ENCODE assay signal across 10 cellular contexts in genomic region chr2:222707689-222708273, GRCh38. TPM values are rescaled to one million over a fixed set of nuclear protein-coding genes. Genes with fewer than 3 reads are reported as not detected.
DNase-seq lines count a peak whose midpoint lies in the region; ATAC-seq, FAIRE-seq and TF ChIP-seq lines count a peak whose summit lies in the region.
"Had no signal": no experiment of that assay in that cellular context is flagged by ENCODE, and none has a peak within 500 bp of the region (broad histone marks: within the 10 kb centered on the region; RNA-seq: fewer than 3 reads in every experiment).

No MANE protein-coding gene starts in this region.

- TF ChIP-seq CTCF in endothelial cell of umbilical vein (IDR thresholded peaks at IDR 0.05; ENCODE audit: extremely low read depth in 1 of 2, insufficient read depth in 1 of 2, low read depth in 1 of 2, low read length in 2 of 2) (no peak), ascending aorta (IDR thresholded peaks at IDR 0.05) (no peak)

- H3K27me3 Mint-ChIP-seq in activated T-cell treated with anti-CD3 and anti-CD28 coated beads, Interleukin-2, amount 50 U/mL, for 72 hours (ENCODE audit: low read depth), result peaks cover 27% of the 10 kb centered on the region
- H3K27me3 Mint-ChIP-seq in stimulated activated naive CD8-positive, alpha-beta T cell treated with anti-CD3 and anti-CD28 coated beads, Interleukin-15, amount 100 ng/mL, for 72 hours, result peaks cover 34% of the 10 kb centered on the region

- H3K4me1 ChIP-seq in endothelial cell of umbilical vein (ENCODE audit: control insufficient read depth, extremely low read depth, insufficient read depth, low read length), result peaks cover 32% of the 10 kb centered on the region
- peaks cover 0 to 30% of the 10 kb centered on the region in 2 donors for H3K4me1 ChIP-seq in ascending aorta

- peak; percentile 34 to 39 for DNase-seq in activated T-cell treated with anti-CD3 and anti-CD28 coated beads, Interleukin-2, amount 50 U/mL, for 72 hours
- DNase-seq in activated T-cell treated with anti-CD3 and anti-CD28 coated beads for 4 hours (no peak), LHCN-M2 (ENCODE audit: low read depth) (peak; percentile 65), endothelial cell of umbilical vein (ENCODE audit: low read depth, low spot score) (peak; percentile 32), NCI-H146 treated with DMSO at 0.1 percent for 48 hours (lab: John Stamatoyannopoulos, UW; ENCODE audit: unreplicated experiment) (no peak), ascending aorta (ENCODE audit: low spot score in 2 of 2) (no peak)
- DNase-seq in stimulated activated naive CD8-positive, alpha-beta T cell treated with anti-CD3 and anti-CD28 coated beads, Interleukin-15, amount 100 ng/mL, for 72 hours, result peak in 1 of 2 donors; percentile 20

- no peaks in the 10 kb centered on the region for H3K9me3 ChIP-seq in endothelial cell of umbilical vein (replicated peaks; ENCODE audit: control insufficient read depth, insufficient read depth, low read length)
- no peaks in the 10 kb centered on the region for H3K9me3 ChIP-seq in ascending aorta

- peaks cover 24% of the 10 kb centered on the region for H3K4me1 Mint-ChIP-seq in activated T-cell treated with anti-CD3 and anti-CD28 coated beads, Interleukin-2, amount 50 U/mL, for 72 hours (ENCODE audit: low read depth)
- peaks cover 18% of the 10 kb centered on the region for H3K4me1 Mint-ChIP-seq in stimulated activated naive CD8-positive, alpha-beta T cell treated with anti-CD3 and anti-CD28 coated beads, Interleukin-15, amount 100 ng/mL, for 72 hours

- H3K9me3 Mint-ChIP-seq in activated T-cell treated with anti-CD3 and anti-CD28 coated beads, Interleukin-2, amount 50 U/mL, for 72 hours, result no peaks in the 10 kb centered on the region
- no peaks in the 10 kb centered on the region for H3K9me3 Mint-ChIP-seq in stimulated activated naive CD8-positive, alpha-beta T cell treated with anti-CD3 and anti-CD28 coated beads, Interleukin-15, amount 100 ng/mL, for 72 hours

- H3K79me2 ChIP-seq in endothelial cell of umbilical vein (ENCODE audit: control insufficient read depth, insufficient read depth, low read length), result no peaks in the 10 kb centered on the region

- H3K36me3 ChIP-seq in endothelial cell of umbilical vein (ENCODE audit: control insufficient read depth in 2 of 2, extremely low read depth in 1 of 2, insufficient read depth in 2 of 2, low read length in 2 of 2), result no peaks in the 10 kb centered on the region
- no peaks in the 10 kb centered on the region for H3K36me3 ChIP-seq in ascending aorta

- H2AFZ ChIP-seq in endothelial cell of umbilical vein (ENCODE audit: low read depth, low read length), result peak overlapping the region; percentile 33

- H3K27me3 ChIP-seq in endothelial cell of umbilical vein (ENCODE audit: control insufficient read depth in 2 of 2, insufficient read depth in 2 of 2, low read length in 2 of 2) (no peaks in the 10 kb centered on the region), ascending aorta (no peaks in the 10 kb centered on the region)

- peak; percentile 48 for FAIRE-seq in endothelial cell of umbilical vein (lab: Jason Lieb, UNC)

- peak overlapping the region in 1 of 2 donors; percentile 6 for H3K4me3 Mint-ChIP-seq in activated T-cell treated with anti-CD3 and anti-CD28 coated beads, Interleukin-2, amount 50 U/mL, for 72 hours
- H3K4me3 Mint-ChIP-seq in stimulated activated naive CD8-positive, alpha-beta T cell treated with anti-CD3 and anti-CD28 coated beads, Interleukin-15, amount 100 ng/mL, for 72 hours, result no peak overlapping the region
- H3K4me3 Mint-ChIP-seq: activated naive CD8-positive, alpha-beta T cell had no signal

- no peak for TF ChIP-seq POLR2A in endothelial cell of umbilical vein (IDR thresholded peaks at IDR 0.05; ENCODE audit: low read depth, low read length)

- no peaks in the 10 kb centered on the region for H4K20me1 ChIP-seq in endothelial cell of umbilical vein (replicated peaks; ENCODE audit: control insufficient read depth, extremely low read depth, insufficient read depth, low read length)

- peak overlapping the region; percentile 6 for H3K4me2 ChIP-seq in endothelial cell of umbilical vein (ENCODE audit: insufficient read depth, low read length)

- H3K27ac ChIP-seq in endothelial cell of umbilical vein (ENCODE audit: insufficient read depth, low read depth, low read length) (peak overlapping the region; percentile 91), ascending aorta (peak overlapping the region in 1 of 2 donors; percentile 45)

- H3K4me3 ChIP-seq in endothelial cell of umbilical vein (replicated peaks in 1 of 3; ENCODE audit: insufficient read depth in 1 of 3, low read depth in 1 of 3, low read length in 3 of 3) (no peak overlapping the region), ascending aorta (peak overlapping the region in 1 of 2 donors; percentile 5)

- ATAC-seq in activated T-cell treated with anti-CD3 and anti-CD28 coated beads, Interleukin-2, amount 50 U/mL, for 72 hours (replicated peaks in 1 of 2), result peak; percentile 95 to 97
- peak; percentile 90 for ATAC-seq in stimulated activated naive CD8-positive, alpha-beta T cell treated with anti-CD3 and anti-CD28 coated beads, Interleukin-15, amount 100 ng/mL, for 72 hours
- no peak for ATAC-seq in HG03095 (IDR thresholded peaks at IDR 0.05; ENCODE audit: unreplicated experiment)

- H3K36me3 Mint-ChIP-seq in activated T-cell treated with anti-CD3 and anti-CD28 coated beads, Interleukin-2, amount 50 U/mL, for 72 hours (ENCODE audit: insufficient read depth in 2 of 2), result no peaks in the 10 kb centered on the region
- H3K36me3 Mint-ChIP-seq: activated naive CD8-positive, alpha-beta T cell had no signal

- intact Hi-C loops in endothelial cell of umbilical vein (cut with micrococcal nuclease) (loop anchor here (1.0 to 10.0 kb wide), 6 partner anchors 13 to 987 kb away; no protein-coding TSS in a partner anchor), ascending aorta (cut with DNase I) (loop anchor here (1.0 to 5.0 kb wide), 4 partner anchors 17 to 197 kb away; partner anchors contain the start of gene ACSL3)

- BruUV-seq in endothelial cell of umbilical vein (replicated peaks; lab: Mats Ljungman, UMichigan), result no TSS peak

- dilution Hi-C loops in endothelial cell of umbilical vein (cut with MboI; ENCODE audit: extremely low pct_ligation_motif_present, low sequenced_read_pairs), result no loop called here

- H3K9ac ChIP-seq in endothelial cell of umbilical vein (replicated peaks; ENCODE audit: extremely low read depth, insufficient read depth, low read length), result no peak overlapping the region

- no peak overlapping the region for H3K27ac Mint-ChIP-seq in activated T-cell treated with anti-CD3 and anti-CD28 coated beads, Interleukin-2, amount 50 U/mL, for 72 hours
- H3K27ac Mint-ChIP-seq in stimulated activated naive CD8-positive, alpha-beta T cell treated with anti-CD3 and anti-CD28 coated beads, Interleukin-15, amount 100 ng/mL, for 72 hours, result no peak overlapping the region
- H3K27ac Mint-ChIP-seq: activated naive CD8-positive, alpha-beta T cell had no signal

- CTCF ChIA-PET in endothelial cell of umbilical vein (lab: Charles Lee), result interaction anchor here (0.7 to 8.9 kb wide), 31 partner anchors 9 to 390 kb away, joined by 3 to 195 read pairs (median 4); partner anchors contain the start of gene ACSL3

- POLR2A ChIA-PET in endothelial cell of umbilical vein (lab: Charles Lee), result no interaction called here

- no peaks in the 10 kb centered on the region for H3K9me1 ChIP-seq in endothelial cell of umbilical vein (replicated peaks; ENCODE audit: control insufficient read depth, extremely low read depth, insufficient read depth, low read length)

TF ChIP-seq in endothelial cell of umbilical vein, 7 proteins besides CTCF, POLR2A, EP300 and RAD21:
- peak; percentile 33 for TF ChIP-seq JUN (IDR thresholded peaks at IDR 0.05; ENCODE audit: borderline replicate concordance, insufficient read depth, insufficient read length, low read depth)
- no peak for TF ChIP-seq EZH2 (IDR thresholded peaks at IDR 0.05; ENCODE audit: borderline replicate concordance, low read depth, low read length, severe bottlenecking)
- TF ChIP-seq FOS (IDR thresholded peaks at IDR 0.05; ENCODE audit: borderline replicate concordance, insufficient read depth, low read length), result peak; percentile 84
- TF ChIP-seq POLR2AphosphoS5 (IDR thresholded peaks at IDR 0.05; ENCODE audit: insufficient read depth, low read depth, low read length), result no peak
TF ChIP-seq in endothelial cell of umbilical vein: peak in this region for 2.

RNA-seq across cellular contexts. Expression of gene MOGAT1, which starts 36.3 kb away (rescaled TPM):
- total RNA-seq in activated T-cell treated with anti-CD3 and anti-CD28 coated beads, Interleukin-2, amount 50 U/mL, for 72 hours, result not detected
- not detected in 2 replicates for total RNA-seq in LHCN-M2 (2014; rRNA removed)
- not detected for polyA plus RNA-seq in LHCN-M2 (2012)
- not detected in 2 replicates for total RNA-seq in endothelial cell of umbilical vein
- polyA plus RNA-seq in endothelial cell of umbilical vein, result not detected in 2 replicates
- not detected in 2 replicates for polyA plus RNA-seq in endothelial cell of umbilical vein (2011; cell fraction: cytosol; rRNA removed)
- polyA plus RNA-seq in endothelial cell of umbilical vein (2011; cell fraction: nucleus; rRNA removed), result not detected in 2 replicates
- not detected in 2 replicates for polyA plus RNA-seq in endothelial cell of umbilical vein (2012)
- polyA minus RNA-seq in endothelial cell of umbilical vein, result not detected in 2 replicates
- polyA minus RNA-seq in endothelial cell of umbilical vein (2011; cell fraction: cytosol; rRNA and poly(A)+ RNA removed), result not detected
- not detected in 2 replicates for polyA minus RNA-seq in endothelial cell of umbilical vein (2011; cell fraction: nucleus; rRNA and poly(A)+ RNA removed)
- total RNA-seq in ascending aorta, result not detected
- polyA plus RNA-seq: neural cell had no signal

RNA-seq across cellular contexts. Expression of gene FARSB, which starts 51.9 kb away (rescaled TPM):
- 10 to 100 TPM; 31.5 to 46.3 TPM for total RNA-seq in activated T-cell treated with anti-CD3 and anti-CD28 coated beads, Interleukin-2, amount 50 U/mL, for 72 hours
- total RNA-seq in LHCN-M2 (2014; rRNA removed), result 39.1 and 43.8 TPM in 2 replicates
- polyA plus RNA-seq in LHCN-M2 (2012), result 25.3 TPM
- total RNA-seq in endothelial cell of umbilical vein, result 27.2 and 29.4 TPM in 2 replicates
- polyA plus RNA-seq in endothelial cell of umbilical vein, result 11.8 and 12.7 TPM in 2 replicates
- polyA plus RNA-seq in endothelial cell of umbilical vein (2011; cell fraction: cytosol; rRNA removed), result 23.0 and 26.3 TPM in 2 replicates
- polyA plus RNA-seq in endothelial cell of umbilical vein (2011; cell fraction: nucleus; rRNA removed), result 18.2 and 22.5 TPM in 2 replicates
- polyA plus RNA-seq in endothelial cell of umbilical vein (2012), result 28.8 and 48.4 TPM in 2 replicates
- polyA minus RNA-seq in endothelial cell of umbilical vein, result 15.9 and 18.2 TPM in 2 replicates
- polyA minus RNA-seq in endothelial cell of umbilical vein (2011; cell fraction: cytosol; rRNA and poly(A)+ RNA removed), result 13.1 TPM
- polyA minus RNA-seq in endothelial cell of umbilical vein (2011; cell fraction: nucleus; rRNA and poly(A)+ RNA removed), result 16.2 and 26.4 TPM in 2 replicates
- total RNA-seq in ascending aorta, result 4.4 TPM

Comparison
In these comparisons a context has a peak if more than half of its experiments do, and no peak if none do; other contexts are left out.
1. DNase-seq: peak in activated T-cell treated with anti-CD3 and anti-CD28 coated beads, Interleukin-2, amount 50 U/mL, for 72 hours (2 of 2), LHCN-M2 (single experiment) and endothelial cell of umbilical vein (single experiment); none in activated T-cell treated with anti-CD3 and anti-CD28 coated beads for 4 hours (single experiment), NCI-H146 treated with DMSO at 0.1 percent for 48 hours (single experiment) and ascending aorta (0 of 2).